16 cellular contexts compared by ENCODE assay signal in genomic region chr2:48343154-48343553, GRCh38. TPM values are rescaled to one million over a fixed set of nuclear protein-coding genes. Genes with fewer than 3 reads are reported as not detected.
A peak's percentile ranks its signal among the peaks of the same experiment; 100 is the strongest.
DNase-seq lines count a peak whose midpoint lies in the region; ATAC-seq, FAIRE-seq and TF ChIP-seq lines count a peak whose summit lies in the region.
"Had no signal": no experiment of that assay in that cellular context is flagged by ENCODE, and none has a peak within 500 bp of the region (broad histone marks: within the 10 kb centered on the region; RNA-seq: fewer than 3 reads in every experiment).

No MANE protein-coding gene starts in this region.

- peaks cover 5% of the 10 kb centered on the region for H3K9me3 Mint-ChIP-seq in MCF 10A (ENCODE audit: unreplicated experiment)
- H3K9me3 Mint-ChIP-seq in T-cell = peaks cover 7 to 15% (median 13%) of the 10 kb centered on the region in 3 donors

- H3K27me3 Mint-ChIP-seq in MCF 10A (ENCODE audit: insufficient read depth, unreplicated experiment) (no peaks in the 10 kb centered on the region), T-cell (no peaks in the 10 kb centered on the region)

- no peaks in the 10 kb centered on the region for H3K36me3 ChIP-seq in breast epithelium
- H3K36me3 ChIP-seq in keratinocyte (ENCODE audit: control insufficient read depth in 2 of 2, extremely low read depth in 1 of 2, insufficient read depth in 2 of 2, low read length in 2 of 2) = peaks cover 3 to 6% of the 10 kb centered on the region in 2 experiments
- H3K36me3 ChIP-seq: tibial artery had no signal

- no peak for TF ChIP-seq POLR2A in breast epithelium (IDR thresholded peaks at IDR 0.05)

- H3K4me3 ChIP-seq in breast epithelium (no peak overlapping the region), keratinocyte (ENCODE audit: control insufficient read depth in 2 of 3, extremely low read depth in 1 of 3, insufficient read depth in 2 of 3, low read depth in 1 of 3, low read length in 3 of 3) (no peak overlapping the region)
- H3K4me3 ChIP-seq: tibial artery had no signal

- no peak for FAIRE-seq in keratinocyte (lab: Jason Lieb, UNC)

- H3K36me3 Mint-ChIP-seq in MCF 10A (ENCODE audit: insufficient read depth, unreplicated experiment) (peaks cover 21% of the 10 kb centered on the region), T-cell (peaks cover 26% of the 10 kb centered on the region)

- H3K79me2 ChIP-seq in keratinocyte (ENCODE audit: control insufficient read depth, insufficient read depth, low read length) = peaks cover 83% of the 10 kb centered on the region

- H3K9me1 ChIP-seq in keratinocyte (ENCODE audit: control insufficient read depth, extremely low read depth, insufficient read depth, low read length) = no peaks in the 10 kb centered on the region

- H3K4me3 Mint-ChIP-seq in MCF 10A (ENCODE audit: unreplicated experiment) (no peak overlapping the region), T-cell (peak overlapping the region in 1 of 3 donors; percentile 60)
- H3K4me3 Mint-ChIP-seq: nephron had no signal

- peaks cover 4 to 11% of the 10 kb centered on the region in 2 donors for H3K9me3 ChIP-seq in breast epithelium
- H3K9me3 ChIP-seq in keratinocyte (ENCODE audit: control insufficient read depth, low read depth, low read length) = peaks cover 3% of the 10 kb centered on the region

- BruUV-seq in MCF 10A (replicated peaks; lab: Mats Ljungman, UMichigan) = no TSS peak

- no peak overlapping the region for H2AFZ ChIP-seq in keratinocyte (ENCODE audit: control insufficient read depth, low read length)

- TF ChIP-seq CTCF in MCF 10A (IDR thresholded peaks at IDR 0.05; ENCODE audit: unreplicated experiment) = no peak
- no peak for TF ChIP-seq CTCF in breast epithelium (IDR thresholded peaks at IDR 0.05)
- no peak for TF ChIP-seq CTCF in keratinocyte (optimal IDR thresholded peaks at IDR 0.05 in 1 of 3, IDR thresholded peaks at IDR 0.05 in 1 of 3, conservative IDR thresholded peaks at IDR 0.05 in 1 of 3; ENCODE audit: extremely low read depth in 1 of 3, insufficient read depth in 2 of 3, low read length in 3 of 3)

- peaks cover 28% of the 10 kb centered on the region for H3K4me1 Mint-ChIP-seq in MCF 10A (ENCODE audit: insufficient read depth, unreplicated experiment)
- H3K4me1 Mint-ChIP-seq in T-cell = peaks cover 56 to 69% (median 62%) of the 10 kb centered on the region in 3 donors
- H3K4me1 Mint-ChIP-seq: nephron had no signal

- intact Hi-C loops in MCF 10A (cut with micrococcal nuclease) (no loop called here), breast epithelium (cut with DNase I; ENCODE audit: low total_unique reads) (no loop called here)

- H3K27ac Mint-ChIP-seq in MCF 10A (ENCODE audit: low read depth, unreplicated experiment) (peak overlapping the region; percentile 95), T-cell (peak overlapping the region; percentile 79 to 80)
- H3K27ac Mint-ChIP-seq: nephron had no signal

- H3K4me1 ChIP-seq in breast epithelium = no peaks in the 10 kb centered on the region
- H3K4me1 ChIP-seq in keratinocyte (ENCODE audit: control insufficient read depth, extremely low read depth, insufficient read depth, low read length) = peaks cover 11% of the 10 kb centered on the region

- CTCF ChIA-PET in MCF 10A (lab: Yijun Ruan, JAX) = interaction anchor here (1.5 kb wide), 1 partner anchor 12 kb away, joined by 5 read pairs; no protein-coding TSS in a partner anchor
- CTCF ChIA-PET in T-cell (lab: Charles Lee) = interaction anchor here (0.6 to 0.7 kb wide), 3 partner anchors 26 to 230 kb away, joined by 3 to 6 read pairs (median 3); no protein-coding TSS in a partner anchor

- dilution Hi-C loops in keratinocyte (cut with MboI; ENCODE audit: extremely low pct_ligation_motif_present, low sequenced_read_pairs) = no loop called here

- ATAC-seq in T-cell (replicated peaks in 1 of 4) (no peak), HG02642 (IDR thresholded peaks at IDR 0.05; ENCODE audit: poor library complexity, unreplicated experiment) (no peak)

- DNase-seq in MCF 10A (ENCODE audit: unreplicated experiment) = no peak
- no peak for DNase-seq in breast epithelium (ENCODE audit: low spot score in 2 of 2)
- DNase-seq in T-cell = no peak
- DNase-seq in keratinocyte (ENCODE audit: low read depth, low spot score) = no peak
- DNase-seq in stimulated activated naive CD4-positive, alpha-beta T cell (lab: John Stamatoyannopoulos, UW) = no peak
- DNase-seq in hippocampal formation (lab: John Stamatoyannopoulos, UW) = no peak
- DNase-seq: DMS79 treated with DMSO at 0.1 percent for 48 hours; effector CD4-positive, alpha-beta T cell; KG1; NCI-H1694; NCI-H526 treated with DMSO at 0.1 percent for 48 hours; tibial artery had no signal

- POLR2A ChIA-PET in MCF 10A (lab: Yijun Ruan, JAX) (interaction anchor here (0.7 to 3.6 kb wide), 3 partner anchors 9 to 11 kb away, joined by 3 to 21 read pairs (median 4); no protein-coding TSS in a partner anchor), T-cell (lab: Charles Lee) (no interaction called here)

- H3K27ac ChIP-seq in breast epithelium = no peak overlapping the region
- H3K27ac ChIP-seq in keratinocyte (ENCODE audit: control insufficient read depth, insufficient read depth, low read length) = peak overlapping the region; percentile 63
- peak overlapping the region; percentile 62 for H3K27ac ChIP-seq in temporal lobe (ENCODE audit: low read depth, low read length)

- H4K20me1 ChIP-seq in keratinocyte (ENCODE audit: control insufficient read depth, extremely low read depth, insufficient read depth, low read length) = no peaks in the 10 kb centered on the region

- no peaks in the 10 kb centered on the region for H3K27me3 ChIP-seq in breast epithelium
- H3K27me3 ChIP-seq in keratinocyte (ENCODE audit: control insufficient read depth, extremely low read depth, insufficient read depth, low read length) = no peaks in the 10 kb centered on the region
- H3K27me3 ChIP-seq: ascending aorta, tibial artery had no signal

- no peak overlapping the region for H3K9ac ChIP-seq in keratinocyte (ENCODE audit: control insufficient read depth, extremely low read depth, insufficient read depth, low read length)

- H3K4me2 ChIP-seq in keratinocyte (ENCODE audit: control insufficient read depth, extremely low read depth, insufficient read depth, low read depth, low read length) = peak overlapping the region; percentile 76

RNA-seq across cellular contexts. Expression of gene FOXN2, which starts 28.7 kb away (rescaled TPM):
- total RNA-seq in MCF 10A (2022) (24.4 and 29.3 TPM in 2 replicates), breast epithelium (10 to 100 TPM; 25.6 to 66.2 (median 26.3) TPM), T-cell (10 to 100 TPM; 43.4 to 54.8 (median 49.7) TPM), temporal lobe (37.9 TPM)
- 12.2 to 19.6 TPM (median 15.5 TPM) in 3 replicates for polyA plus RNA-seq in keratinocyte
- polyA plus RNA-seq in keratinocyte (2011; ENCODE audit: low read depth) = 6.6 TPM
- polyA plus RNA-seq in keratinocyte (2011; cell fraction: cytosol; rRNA removed) = 6.9 and 13.6 TPM in 2 replicates
- 17.2 and 20.3 TPM in 2 replicates for polyA plus RNA-seq in keratinocyte (2011; cell fraction: nucleus; rRNA removed)
- polyA plus RNA-seq in keratinocyte (2012; ENCODE audit: low replicate concordance) = 8.8 and 12.3 TPM in 2 replicates
- polyA minus RNA-seq in keratinocyte = 5.8 to 44.3 TPM (median 23.1 TPM) in 3 replicates
- polyA minus RNA-seq in keratinocyte (2011; cell fraction: cytosol; rRNA and poly(A)+ RNA removed) = 14.2 TPM
- polyA minus RNA-seq in keratinocyte (2011; cell fraction: nucleus; rRNA and poly(A)+ RNA removed) = 21.6 and 41.6 TPM in 2 replicates

Comparison
In these comparisons a context has a peak if more than half of its experiments do, and no peak if none do; other contexts are left out.
1. H3K27ac ChIP-seq: peak in keratinocyte (single experiment) and temporal lobe (single experiment); none in breast epithelium (0 of 2).